1 cellular context compared by ENCODE assay signal in genomic region chr19:1259873-1260748, GRCh38.
TF ChIP-seq lines count a peak whose summit lies in the region.

No MANE protein-coding gene starts in this region.

TF ChIP-seq in GM12878, 131 proteins besides CTCF, POLR2A, EP300 and RAD21 (continued from another document and continues in another):
- TF ChIP-seq CEBPZ (IDR thresholded peaks at IDR 0.05; ENCODE audit: low read depth, low read length): no peak
- peak in 1 of 2 experiments; percentile 73; a peak in 1 of 3 replicates for TF ChIP-seq EGR1 (IDR thresholded peaks at IDR 0.05; ENCODE audit: borderline replicate concordance in 1 of 2, low read depth in 2 of 2, low read length in 2 of 2)
- TF ChIP-seq ZNF217 (IDR thresholded peaks at IDR 0.05): peak; percentile 77
- TF ChIP-seq ZSCAN29 (IDR thresholded peaks at IDR 0.05): no peak
- no peak for TF ChIP-seq ATF2 (IDR thresholded peaks at IDR 0.05; ENCODE audit: low read length)
- TF ChIP-seq CBX3 (IDR thresholded peaks at IDR 0.05; ENCODE audit: borderline replicate concordance, low read depth): no peak
- no peak for TF ChIP-seq E2F4 (IDR thresholded peaks at IDR 0.05; ENCODE audit: low read depth, low read length)
- no peak for TF ChIP-seq POLR2AphosphoS5 (IDR thresholded peaks at IDR 0.05; ENCODE audit: low read length)
- TF ChIP-seq ATF3 (IDR thresholded peaks at IDR 0.05; ENCODE audit: borderline replicate concordance, extremely low read depth, low read depth, low read length): no peak
- TF ChIP-seq YY1 (IDR thresholded peaks at IDR 0.05; ENCODE audit: low read depth, low read length): no peak
- no peak for TF ChIP-seq REST (IDR thresholded peaks at IDR 0.05; ENCODE audit: low read depth, low read length)
- TF ChIP-seq NKRF (conservative IDR thresholded peaks at IDR 0.05): peak; percentile 37; the same call in 1 of the 2 replicates
- TF ChIP-seq BCL3 (IDR thresholded peaks at IDR 0.05; ENCODE audit: borderline replicate concordance, insufficient read depth, low read depth, low read length, poor library complexity, severe bottlenecking): peak; percentile 44
- TF ChIP-seq CBFB (IDR thresholded peaks at IDR 0.05; ENCODE audit: low read depth): no peak
- TF ChIP-seq STAT3 (IDR thresholded peaks at IDR 0.05; ENCODE audit: low read depth, low read length): no peak
- TF ChIP-seq IRF4 (IDR thresholded peaks at IDR 0.05; ENCODE audit: low read depth, low read length): no peak
- TF ChIP-seq CUX1 (IDR thresholded peaks at IDR 0.05; ENCODE audit: insufficient replicate concordance, low read depth, low read length): no peak
- peak; percentile 99 for TF ChIP-seq NR2F1 (conservative IDR thresholded peaks at IDR 0.05)
- TF ChIP-seq NFXL1 (IDR thresholded peaks at IDR 0.05; ENCODE audit: borderline replicate concordance): no peak
- TF ChIP-seq NRF1 (conservative IDR thresholded peaks at IDR 0.05; ENCODE audit: low read depth, low read length): no peak
- TF ChIP-seq SIN3A (IDR thresholded peaks at IDR 0.05; ENCODE audit: low read depth, low read length): no peak
- peak; percentile 58; the same call in 1 of the 2 replicates for TF ChIP-seq NR2C1 (IDR thresholded peaks at IDR 0.05)
- TF ChIP-seq SMAD5 (IDR thresholded peaks at IDR 0.05; ENCODE audit: low read depth): no peak
- TF ChIP-seq MTA3 (IDR thresholded peaks at IDR 0.05; ENCODE audit: borderline replicate concordance, low read length): no peak
- no peak for TF ChIP-seq ZBTB4 (CRISPR knock-in tag; IDR thresholded peaks at IDR 0.05)
- TF ChIP-seq CHD1 (IDR thresholded peaks at IDR 0.05; ENCODE audit: low read depth, low read length): no peak
- no peak; the same call in 1 of the 2 replicates for TF ChIP-seq ZBED1 (IDR thresholded peaks at IDR 0.05; ENCODE audit: borderline replicate concordance)
- TF ChIP-seq CHD4 (IDR thresholded peaks at IDR 0.05): no peak
